In the genomic region with DNA sequence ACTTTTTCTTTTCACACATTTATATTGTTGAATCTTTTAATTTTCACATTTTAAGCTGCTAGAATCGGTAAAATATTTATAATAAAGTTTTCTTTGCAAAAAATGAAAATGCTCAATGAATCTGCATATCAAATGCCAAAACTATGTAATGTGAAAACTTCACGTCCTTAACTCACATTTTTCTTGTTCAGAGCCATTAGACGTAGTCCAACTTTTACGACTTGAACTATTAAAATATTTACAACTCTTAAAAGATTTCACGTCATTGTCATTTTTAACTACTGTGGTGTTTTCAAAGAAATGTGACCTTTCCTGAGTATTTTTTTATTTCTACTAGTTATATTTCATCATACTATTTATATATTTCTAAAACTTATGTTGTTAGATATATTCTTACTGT, we compare ENCODE assay signal across 24 cellular contexts. TPM values are rescaled to one million over a fixed set of nuclear protein-coding genes. Genes with fewer than 3 reads are reported as not detected.
DNase-seq lines count a peak whose midpoint lies in the region; ATAC-seq, FAIRE-seq and TF ChIP-seq lines count a peak whose summit lies in the region.
"Had no signal": no experiment of that assay in that cellular context is flagged by ENCODE, and none has a peak within 500 bp of the region (broad histone marks: within the 10 kb centered on the region; RNA-seq: fewer than 3 reads in every experiment).

No MANE protein-coding gene starts in this region.

- no peak overlapping the region for H2AFZ ChIP-seq in K562 (ENCODE audit: low read depth, low read length)
- H2AFZ ChIP-seq: GM23248 had no signal

- TF ChIP-seq EP300 in K562 (IDR thresholded peaks at IDR 0.05; ENCODE audit: low read length), result no peak

- no peaks in the 10 kb centered on the region for H3K9me3 ChIP-seq in K562 (replicated peaks; ENCODE audit: control insufficient read depth, insufficient read depth, low read depth, low read length)
- H3K9me3 ChIP-seq in small intestine (ENCODE audit: control insufficient read depth, low read depth), result no peaks in the 10 kb centered on the region
- no peaks in the 10 kb centered on the region for H3K9me3 ChIP-seq in effector memory CD4-positive, alpha-beta T cell (ENCODE audit: control insufficient read depth, low read length)
- H3K9me3 ChIP-seq: A549; BE2C; BLaER1 treated with 17β-estradiol and CSF1 and Interleukin-3, amounts not matched to agents 10 nM and 100 nM had no signal

- H4K20me1 ChIP-seq in K562 (replicated peaks; ENCODE audit: control insufficient read depth, insufficient read depth, low read length), result no peaks in the 10 kb centered on the region
- H4K20me1 ChIP-seq: BLaER1 treated with 17β-estradiol and CSF1 and Interleukin-3, amounts not matched to agents 10 nM and 100 nM had no signal

- H3K27me3 ChIP-seq in K562 (ENCODE audit: control insufficient read depth in 2 of 2, insufficient read depth in 2 of 2, low read length in 2 of 2) (no peaks in the 10 kb centered on the region), small intestine (ENCODE audit: control insufficient read depth in 2 of 2, insufficient read depth in 2 of 2, low read length in 2 of 2) (no peaks in the 10 kb centered on the region)
- H3K27me3 ChIP-seq in effector memory CD4-positive, alpha-beta T cell (replicated peaks; ENCODE audit: control insufficient read depth, insufficient read depth, low read length, poor library complexity, severe bottlenecking), result no peaks in the 10 kb centered on the region
- H3K27me3 ChIP-seq: BE2C; BLaER1 treated with 17β-estradiol and CSF1 and Interleukin-3, amounts not matched to agents 10 nM and 100 nM had no signal

- POLR2A ChIA-PET in K562 (lab: Yijun Ruan, JAX), result no interaction called here

- intact Hi-C loops in K562 (cut with micrococcal nuclease), result no loop called here

- H3K4me1 ChIP-seq in K562 (replicated peaks in 1 of 2; ENCODE audit: control insufficient read depth in 2 of 2, insufficient read depth in 2 of 2, low read length in 2 of 2), result no peaks in the 10 kb centered on the region
- no peaks in the 10 kb centered on the region for H3K4me1 ChIP-seq in small intestine (ENCODE audit: control insufficient read depth in 2 of 2, insufficient read depth in 1 of 2, low read depth in 1 of 2, low read length in 1 of 2)
- no peaks in the 10 kb centered on the region for H3K4me1 ChIP-seq in effector memory CD4-positive, alpha-beta T cell (ENCODE audit: control insufficient read depth, insufficient read depth, low read length, poor library complexity, severe bottlenecking)
- H3K4me1 ChIP-seq: A549, BE2C had no signal

- H3K9ac ChIP-seq in K562 (ENCODE audit: insufficient read depth in 1 of 2, low read depth in 2 of 2, low read length in 2 of 2), result no peak overlapping the region
- H3K9ac ChIP-seq: BLaER1 treated with 17β-estradiol and CSF1 and Interleukin-3, amounts not matched to agents 10 nM and 100 nM; GM23248 had no signal

- no peak for TF ChIP-seq POLR2A in K562 (conservative IDR thresholded peaks at IDR 0.05)

- H3K27ac ChIP-seq in K562 (ENCODE audit: extremely low read depth, low read depth, low read length) (no peak overlapping the region), small intestine (ENCODE audit: low read depth in 1 of 2, low read length in 1 of 2) (no peak overlapping the region)
- H3K27ac ChIP-seq in effector memory CD4-positive, alpha-beta T cell (ENCODE audit: insufficient read depth, low read length, poor library complexity, severe bottlenecking), result no peak overlapping the region
- H3K27ac ChIP-seq: 22Rv1; A549; BLaER1 treated with 17β-estradiol and CSF1 and Interleukin-3, amounts not matched to agents 10 nM and 100 nM; GM23248 had no signal

- H3K4me3 ChIP-seq in K562, result no peak overlapping the region
- no peak overlapping the region for H3K4me3 ChIP-seq in small intestine (ENCODE audit: low read depth in 1 of 2, low read length in 2 of 2)
- no peak overlapping the region for H3K4me3 ChIP-seq in effector memory CD4-positive, alpha-beta T cell (ENCODE audit: insufficient read depth, low read depth, low read length, poor library complexity, severe bottlenecking)
- H3K4me3 ChIP-seq: A549; BLaER1 treated with 17β-estradiol and CSF1 and Interleukin-3, amounts not matched to agents 10 nM and 100 nM; GM12878; GM23248 had no signal

- H3K4me2 ChIP-seq in K562 (ENCODE audit: insufficient read depth, low read length), result no peak overlapping the region
- H3K4me2 ChIP-seq: A549; BLaER1 treated with 17β-estradiol and CSF1 and Interleukin-3, amounts not matched to agents 10 nM and 100 nM had no signal

- no peaks in the 10 kb centered on the region for H3K9me1 ChIP-seq in K562 (ENCODE audit: control insufficient read depth, insufficient read depth, low read length)

- FAIRE-seq in A204.1 (lab: Jason Lieb, UNC) (peak; percentile 72), K562 (lab: Jason Lieb, UNC) (no peak), frontal cortex (lab: Jason Lieb, UNC) (peak; percentile 59), small intestine (lab: Jason Lieb, UNC) (peak; percentile 19)
- FAIRE-seq: A549, GM19239, H1 had no signal

- H3K36me3 ChIP-seq in K562 (ENCODE audit: control insufficient read depth, insufficient read depth, low read length), result peaks cover 41% of the 10 kb centered on the region; the same call in 2 of the 3 replicates
- peaks cover 2 to 4% of the 10 kb centered on the region in 2 donors for H3K36me3 ChIP-seq in small intestine (ENCODE audit: control insufficient read depth in 2 of 2, insufficient read depth in 2 of 2, low read length in 2 of 2)
- peaks cover 15% of the 10 kb centered on the region for H3K36me3 ChIP-seq in effector memory CD4-positive, alpha-beta T cell (ENCODE audit: control insufficient read depth, insufficient read depth, low read length)
- H3K36me3 ChIP-seq: BE2C had no signal

- WGBS in K562 (ENCODE audit: insufficient coverage, low coverage, missing lambda C conversion rate), result 92% methylated on average over 5 of the region's 5 CpGs
- WGBS in small intestine, 3 donors, result 86 to 88% (median 87%) methylated on average over 5 of the region's 5 CpGs

- no peak for ATAC-seq in K562
- ATAC-seq in HG02938 (IDR thresholded peaks at IDR 0.05; ENCODE audit: unreplicated experiment), result no peak
- ATAC-seq: A549, GM12878 had no signal

- no peaks in the 10 kb centered on the region for H3K79me2 ChIP-seq in K562 (ENCODE audit: control insufficient read depth, insufficient read depth, low read length)

- no peak for TF ChIP-seq CTCF in K562 (IDR thresholded peaks at IDR 0.05 in 2 of 3, conservative IDR thresholded peaks at IDR 0.05 in 1 of 3; ENCODE audit: insufficient read depth in 2 of 3, low read depth in 1 of 3, low read length in 3 of 3)

- no TSS peak for BruUV-seq in K562 (replicated peaks; lab: Mats Ljungman, UMichigan)

- CTCF ChIA-PET in K562 (lab: Yijun Ruan, JAX; ENCODE audit: low intra/inter-chr PET ratio), result no interaction called here

- in situ Hi-C loops in K562 (cut with MboI), result no loop called here

- DNase-seq in K562 (ENCODE audit: extremely low read depth in 1 of 4, low spot score in 3 of 4) (no peak), frontal cortex (ENCODE audit: low spot score in 2 of 2) (no peak), small intestine (no peak), GM03348 (ENCODE audit: low spot score) (no peak)
- DNase-seq in effector memory CD4-positive, alpha-beta T cell, result no peak
- DNase-seq: ACHN; AML-193; BE2C; Calu3; CD4-positive, alpha-beta T cell; CD8-positive, alpha-beta memory T cell; DMS53; DMS79 treated with DMSO at 0.1 percent for 48 hours; GM23248; H7; HCEC 1CT had no signal

- TF ChIP-seq RAD21 in K562 (CRISPR knock-in tag; conservative IDR thresholded peaks at IDR 0.05 in 1 of 2, IDR thresholded peaks at IDR 0.05 in 1 of 2), result no peak

TF ChIP-seq in K562, 482 proteins besides CTCF, POLR2A, EP300 and RAD21 (continues in another document):
- TF ChIP-seq HOXB6 (CRISPR knock-in tag; IDR thresholded peaks at IDR 0.05; ENCODE audit: borderline replicate concordance), result peak; percentile 92; the same call in 1 of the 2 replicates

RNA-seq across cellular contexts. Expression of gene MRPS9, which starts 54.9 kb away (rescaled TPM):
- total RNA-seq in K562 (2011; cell fraction: chromatin; rRNA removed; ENCODE audit: low replicate concordance), result 6.0 and 15.2 TPM in 2 replicates
- total RNA-seq in K562 (2011; cell fraction: nucleolus; rRNA removed), result 6.2 and 7.4 TPM in 2 replicates
- total RNA-seq in K562 (2011; cell fraction: nucleoplasm; rRNA removed), result 6.9 and 9.1 TPM in 2 replicates
- total RNA-seq in K562 (2014; rRNA removed) (55.1 and 58.0 TPM in 2 replicates), K562 (2014; rRNA removed; fragmentation: Illumina TruSeq; extraction: Trizol) (65.2 and 65.9 TPM in 2 replicates), K562 (2015; rRNA removed; fragmentation: Illumina TruSeq; extraction: Trizol) (62.6 and 65.6 TPM in 2 replicates), K562 (2021) (46.2 and 47.4 TPM in 2 replicates), frontal cortex (10.2 TPM)
- polyA plus RNA-seq in K562 (2011; rRNA removed) (39.1 and 50.8 TPM in 2 replicates), K562 (2014; fragmentation: Illumina TruSeq; extraction: Trizol) (65.4 and 81.8 TPM in 2 replicates), K562 (2014; fragmentation: Nextera tagmentation; extraction: Ambion mirVana) (100 to 1,000 TPM in 1 of 2 experiments, 10 to 100 TPM in 1; 95.9 to 143 TPM), K562 (2014; rRNA removed) (58.2 and 59.4 TPM in 2 replicates), small intestine (10 to 100 TPM; 22.7 to 44.1 (median 26.2) TPM)
- polyA plus RNA-seq in K562 (2011; cell fraction: cytosol; rRNA removed), result 21.8 and 29.5 TPM in 2 replicates
- polyA plus RNA-seq in K562 (2011; cell fraction: nucleus; rRNA removed), result 38.4 and 41.3 TPM in 2 replicates
- polyA plus RNA-seq in K562 (2012), result 42.0 and 51.5 TPM in 2 replicates
- polyA minus RNA-seq in K562 (2011; rRNA and poly(A)+ RNA removed), result 56.3 and 62.7 TPM in 2 replicates
- 17.1 TPM in 2 replicates for polyA minus RNA-seq in K562 (2011; cell fraction: cytosol; rRNA and poly(A)+ RNA removed)
- polyA minus RNA-seq in K562 (2011; cell fraction: nucleus; rRNA and poly(A)+ RNA removed), result 9.7 and 14.3 TPM in 2 replicates
